12 cellular contexts compared by ENCODE assay signal in genomic region chr13:40432018-40432978, GRCh38.
DNase-seq lines count a peak whose midpoint lies in the region; ATAC-seq and TF ChIP-seq lines count a peak whose summit lies in the region.
"Had no signal": no experiment of that assay in that cellular context is flagged by ENCODE, and none has a peak within 500 bp of the region (broad histone marks: within the 10 kb centered on the region; RNA-seq: fewer than 3 reads in every experiment).

No MANE protein-coding gene starts in this region.

- ATAC-seq in activated CD8-positive, alpha-beta T cell treated with anti-CD3 and anti-CD28 coated beads for 36 hours = peak; percentile 45
- ATAC-seq in activated CD8-positive, alpha-beta T cell treated with anti-CD3 and anti-CD28 coated beads, Interleukin-2, amount 10 ng/mL, durations not matched to agents 7 days and 5 days = no peak
- peak; percentile 66 for ATAC-seq in HG02763 (IDR thresholded peaks at IDR 0.05; ENCODE audit: unreplicated experiment)
- peak; percentile 93 for ATAC-seq in stimulated activated memory B cell treated with anti-CD40 and anti-IgM and Interleukin-4, amounts not matched to agents 10 μg/mL and 1 μg/mL and 100 μg/mL, for 72 hours

- H3K4me3 Mint-ChIP-seq in activated CD8-positive, alpha-beta T cell treated with anti-CD3 and anti-CD28 coated beads for 36 hours = no peak overlapping the region
- no peak overlapping the region for H3K4me3 Mint-ChIP-seq in activated CD8-positive, alpha-beta T cell treated with anti-CD3 and anti-CD28 coated beads, Interleukin-2, amount 10 ng/mL, durations not matched to agents 7 days and 5 days
- peak overlapping the region; percentile 44 for H3K4me3 Mint-ChIP-seq in stimulated activated memory B cell treated with anti-CD40 and anti-IgM and Interleukin-4, amounts not matched to agents 10 μg/mL and 1 μg/mL and 100 μg/mL, for 72 hours
- H3K4me3 Mint-ChIP-seq: endodermal cell had no signal

- intact Hi-C loops in activated CD8-positive, alpha-beta T cell treated with anti-CD3 and anti-CD28 coated beads for 36 hours (cut with micrococcal nuclease) = no loop called here

- H3K27me3 ChIP-seq in OCI-LY3 (ENCODE audit: low read depth, low read length) = no peaks in the 10 kb centered on the region
- H3K27me3 ChIP-seq: uterus had no signal

- H3K9me3 ChIP-seq in OCI-LY3 (ENCODE audit: insufficient read depth, low read length) = peaks cover 7% of the 10 kb centered on the region; the same call in 1 of the 2 replicates
- H3K9me3 ChIP-seq: uterus had no signal

- H3K9ac ChIP-seq in OCI-LY3 (ENCODE audit: low read length) = no peak overlapping the region

- H3K27ac Mint-ChIP-seq in activated CD8-positive, alpha-beta T cell treated with anti-CD3 and anti-CD28 coated beads for 36 hours = no peak overlapping the region
- no peak overlapping the region for H3K27ac Mint-ChIP-seq in activated CD8-positive, alpha-beta T cell treated with anti-CD3 and anti-CD28 coated beads, Interleukin-2, amount 10 ng/mL, durations not matched to agents 7 days and 5 days
- peak overlapping the region; percentile 84 for H3K27ac Mint-ChIP-seq in stimulated activated memory B cell treated with anti-CD40 and anti-IgM and Interleukin-4, amounts not matched to agents 10 μg/mL and 1 μg/mL and 100 μg/mL, for 72 hours
- H3K27ac Mint-ChIP-seq: endodermal cell had no signal

- peaks cover 4% of the 10 kb centered on the region for H3K36me3 Mint-ChIP-seq in activated CD8-positive, alpha-beta T cell treated with anti-CD3 and anti-CD28 coated beads for 36 hours (ENCODE audit: low read depth)
- H3K36me3 Mint-ChIP-seq in activated CD8-positive, alpha-beta T cell treated with anti-CD3 and anti-CD28 coated beads, Interleukin-2, amount 10 ng/mL, durations not matched to agents 7 days and 5 days (ENCODE audit: low read depth) = peaks cover 8% of the 10 kb centered on the region
- no peaks in the 10 kb centered on the region for H3K36me3 Mint-ChIP-seq in stimulated activated memory B cell treated with anti-CD40 and anti-IgM and Interleukin-4, amounts not matched to agents 10 μg/mL and 1 μg/mL and 100 μg/mL, for 72 hours

- no peaks in the 10 kb centered on the region for H3K36me3 ChIP-seq in OCI-LY3 (replicated peaks; ENCODE audit: low read depth, low read length)
- H3K36me3 ChIP-seq: uterus had no signal

- POLR2A ChIA-PET in activated CD8-positive, alpha-beta T cell treated with anti-CD3 and anti-CD28 coated beads for 36 hours (lab: Charles Lee) = interaction anchor here (0.7 to 1.2 kb wide), 4 partner anchors 12 to 617 kb away, joined by 3 to 4 read pairs (median 3); no protein-coding TSS in a partner anchor
- POLR2A ChIA-PET in activated CD8-positive, alpha-beta T cell treated with anti-CD3 and anti-CD28 coated beads, Interleukin-2, amount 10 ng/mL, durations not matched to agents 7 days and 5 days (lab: Charles Lee) = interaction anchor here (0.5 kb wide), 1 partner anchor 238 kb away, joined by 3 read pairs; no protein-coding TSS in a partner anchor

- H3K4me2 ChIP-seq in OCI-LY3 (ENCODE audit: low read length) = peak overlapping the region; percentile 21; the same call in 1 of the 2 replicates

- no peak overlapping the region for H2AFZ ChIP-seq in OCI-LY3 (ENCODE audit: low read depth, low read length)

- H3K4me1 Mint-ChIP-seq in activated CD8-positive, alpha-beta T cell treated with anti-CD3 and anti-CD28 coated beads for 36 hours (ENCODE audit: low read depth) = peaks cover 39% of the 10 kb centered on the region
- H3K4me1 Mint-ChIP-seq in activated CD8-positive, alpha-beta T cell treated with anti-CD3 and anti-CD28 coated beads, Interleukin-2, amount 10 ng/mL, durations not matched to agents 7 days and 5 days (ENCODE audit: low read depth) = peaks cover 43% of the 10 kb centered on the region
- H3K4me1 Mint-ChIP-seq in stimulated activated memory B cell treated with anti-CD40 and anti-IgM and Interleukin-4, amounts not matched to agents 10 μg/mL and 1 μg/mL and 100 μg/mL, for 72 hours = peaks cover 68% of the 10 kb centered on the region

- H4K20me1 ChIP-seq in OCI-LY3 (ENCODE audit: insufficient read depth, low read length) = no peaks in the 10 kb centered on the region

- H3K27ac ChIP-seq in OCI-LY3 (ENCODE audit: low read length) = peak overlapping the region; percentile 2; the same call in 1 of the 2 replicates

- peaks cover 38% of the 10 kb centered on the region for H3K4me1 ChIP-seq in OCI-LY3 (ENCODE audit: low read length)
- H3K4me1 ChIP-seq: uterus had no signal

- no peaks in the 10 kb centered on the region for H3K79me2 ChIP-seq in OCI-LY3 (ENCODE audit: low read length)

- CTCF ChIA-PET in activated CD8-positive, alpha-beta T cell treated with anti-CD3 and anti-CD28 coated beads for 36 hours (lab: Charles Lee) = interaction anchor here (0.7 to 1.4 kb wide), 4 partner anchors 9 to 746 kb away, joined by 3 to 4 read pairs (median 3); no protein-coding TSS in a partner anchor
- CTCF ChIA-PET in activated CD8-positive, alpha-beta T cell treated with anti-CD3 and anti-CD28 coated beads, Interleukin-2, amount 10 ng/mL, durations not matched to agents 7 days and 5 days (lab: Charles Lee) = interaction anchor here (0.8 to 1.6 kb wide), 4 partner anchors 11 to 250 kb away, joined by 3 to 4 read pairs (median 4); no protein-coding TSS in a partner anchor

- H3K27me3 Mint-ChIP-seq in activated CD8-positive, alpha-beta T cell treated with anti-CD3 and anti-CD28 coated beads for 36 hours = no peaks in the 10 kb centered on the region
- H3K27me3 Mint-ChIP-seq in activated CD8-positive, alpha-beta T cell treated with anti-CD3 and anti-CD28 coated beads, Interleukin-2, amount 10 ng/mL, durations not matched to agents 7 days and 5 days (ENCODE audit: low read depth) = no peaks in the 10 kb centered on the region
- no peaks in the 10 kb centered on the region for H3K27me3 Mint-ChIP-seq in stimulated activated memory B cell treated with anti-CD40 and anti-IgM and Interleukin-4, amounts not matched to agents 10 μg/mL and 1 μg/mL and 100 μg/mL, for 72 hours

- no peak for TF ChIP-seq CTCF in activated CD8-positive, alpha-beta T cell treated with anti-CD3 and anti-CD28 coated beads for 36 hours (IDR thresholded peaks at IDR 0.05)
- no peak for TF ChIP-seq CTCF in OCI-LY3 (IDR thresholded peaks at IDR 0.05; ENCODE audit: low read depth, low read length)

- no peak for DNase-seq in activated CD8-positive, alpha-beta T cell treated with anti-CD3 and anti-CD28 coated beads for 36 hours
- no peak for DNase-seq in activated CD8-positive, alpha-beta T cell treated with anti-CD3 and anti-CD28 coated beads, Interleukin-2, amount 10 ng/mL, durations not matched to agents 7 days and 5 days
- DNase-seq in NCI-H1417 (lab: John Stamatoyannopoulos, UW) (no peak), NCI-H146 treated with DMSO at 0.1 percent for 48 hours (lab: John Stamatoyannopoulos, UW; ENCODE audit: unreplicated experiment) (no peak), NCI-H774 (lab: John Stamatoyannopoulos, UW) (no peak)
- DNase-seq: endodermal cell, NCI-H1048, RPMI8226, uterus had no signal

- no peaks in the 10 kb centered on the region for H3K9me3 Mint-ChIP-seq in activated CD8-positive, alpha-beta T cell treated with anti-CD3 and anti-CD28 coated beads for 36 hours
- no peaks in the 10 kb centered on the region for H3K9me3 Mint-ChIP-seq in activated CD8-positive, alpha-beta T cell treated with anti-CD3 and anti-CD28 coated beads, Interleukin-2, amount 10 ng/mL, durations not matched to agents 7 days and 5 days (ENCODE audit: insufficient read depth)
- H3K9me3 Mint-ChIP-seq in stimulated activated memory B cell treated with anti-CD40 and anti-IgM and Interleukin-4, amounts not matched to agents 10 μg/mL and 1 μg/mL and 100 μg/mL, for 72 hours = no peaks in the 10 kb centered on the region

- no peak overlapping the region for H3K4me3 ChIP-seq in OCI-LY3 (ENCODE audit: low read length)
- H3K4me3 ChIP-seq: uterus had no signal
